1 cellular context compared by ENCODE assay signal in genomic region chr3:25229584-25229983, GRCh38.
TF ChIP-seq lines count a peak whose summit lies in the region.

No MANE protein-coding gene starts in this region.

TF ChIP-seq in HEK293, 187 proteins besides CTCF, POLR2A, EP300 and RAD21 (continued from another document):
- no peak for TF ChIP-seq ZNF311 (tag by site-specific recombination; IDR thresholded peaks at IDR 0.05; ENCODE audit: borderline replicate concordance)
- TF ChIP-seq ZBTB21 (tag by site-specific recombination; IDR thresholded peaks at IDR 0.05): no peak
- TF ChIP-seq GLIS2 (tag by site-specific recombination; IDR thresholded peaks at IDR 0.05): no peak
- no peak for TF ChIP-seq ZNF324 (tag by site-specific recombination; IDR thresholded peaks at IDR 0.05)
- TF ChIP-seq ZNF610 (tag by site-specific recombination; IDR thresholded peaks at IDR 0.05; ENCODE audit: borderline replicate concordance): no peak
- TF ChIP-seq ZEB2 (tag by site-specific recombination; IDR thresholded peaks at IDR 0.05): no peak
- peak; percentile 98 for TF ChIP-seq BCL6B (tag by site-specific recombination; IDR thresholded peaks at IDR 0.05)
- no peak for TF ChIP-seq PATZ1 (tag by site-specific recombination; IDR thresholded peaks at IDR 0.05)
- 0 out of 2 replicates have a peak, but pooled peaks have one; percentile 24 for TF ChIP-seq ZNF561 (tag by site-specific recombination; IDR thresholded peaks at IDR 0.05; ENCODE audit: borderline replicate concordance)
- TF ChIP-seq FEZF1 (tag by site-specific recombination; IDR thresholded peaks at IDR 0.05): peak; percentile 81
- TF ChIP-seq ZIC2 (tag by site-specific recombination; IDR thresholded peaks at IDR 0.05): peak; percentile 75
- peak; percentile 41; the same call in 1 of the 2 replicates for TF ChIP-seq OSR2 (tag by site-specific recombination; IDR thresholded peaks at IDR 0.05)
